In genomic region chr22:43301866-43302265, GRCh38 we compare ENCODE assay signal across 21 cellular contexts. TPM values are rescaled to one million over a fixed set of nuclear protein-coding genes. Genes with fewer than 3 reads are reported as not detected.
"Had no signal": no experiment of that assay in that cellular context is flagged by ENCODE, and none has a peak within 500 bp of the region (broad histone marks: within the 10 kb centered on the region; RNA-seq: fewer than 3 reads in every experiment).

No MANE protein-coding gene starts in this region.

- H3K36me3 Mint-ChIP-seq: immature natural killer cell; memory B cell; mesothelial cell of epicardium; naive B cell; stimulated activated effector memory CD8-positive, alpha-beta T cell treated with anti-CD3 and anti-CD28 coated beads, Interleukin-12 subunit alpha, Interleukin-12 subunit beta, amount 100 ng/mL, for 72 hours had no signal

- H3K9me3 Mint-ChIP-seq: central memory CD8-positive, alpha-beta T cell; immature natural killer cell; memory B cell; mesothelial cell of epicardium; stimulated activated effector memory CD8-positive, alpha-beta T cell treated with anti-CD3 and anti-CD28 coated beads, Interleukin-12 subunit alpha, Interleukin-12 subunit beta, amount 100 ng/mL, for 72 hours had no signal

- H3K36me3 ChIP-seq: esophagus squamous epithelium, left ventricle myocardium inferior, lower lobe of right lung, ovary had no signal

- H3K4me1 Mint-ChIP-seq: central memory CD8-positive, alpha-beta T cell; immature natural killer cell; memory B cell; stimulated activated effector memory CD8-positive, alpha-beta T cell treated with anti-CD3 and anti-CD28 coated beads, Interleukin-12 subunit alpha, Interleukin-12 subunit beta, amount 100 ng/mL, for 72 hours had no signal

- ATAC-seq: right cardiac atrium; stimulated activated effector memory CD8-positive, alpha-beta T cell treated with anti-CD3 and anti-CD28 coated beads, Interleukin-12 subunit alpha, Interleukin-12 subunit beta, amount 100 ng/mL, for 72 hours; stimulated activated naive CD8-positive, alpha-beta T cell treated with anti-CD3 and anti-CD28 coated beads, Interleukin-15, Interleukin-2, amounts not matched to agents 100 U/mL and 50 U/mL, for 24 hours had no signal

- H3K4me3 Mint-ChIP-seq: central memory CD8-positive, alpha-beta T cell; immature natural killer cell; memory B cell; mesothelial cell of epicardium; naive B cell; stimulated activated effector memory CD8-positive, alpha-beta T cell treated with anti-CD3 and anti-CD28 coated beads, Interleukin-12 subunit alpha, Interleukin-12 subunit beta, amount 100 ng/mL, for 72 hours had no signal

- H3K27me3 ChIP-seq: ovary had no signal

- H3K9me3 ChIP-seq: esophagus squamous epithelium, left ventricle myocardium inferior, lower lobe of right lung, ovary had no signal

- DNase-seq: cortex of kidney; dorsolateral prefrontal cortex; effector CD8-positive, alpha-beta T cell; esophagus squamous epithelium; foreskin fibroblast; immature natural killer cell; left ventricle myocardium inferior; lower lobe of right lung; naive B cell; nucleus accumbens; stimulated activated CD4-positive, alpha-beta T cell treated with anti-CD3 and anti-CD28 coated beads, Interleukin-4, amount 100 ng/mL, for 1 hour; stimulated activated CD8-positive, alpha-beta memory T cell treated with anti-CD3 and anti-CD28 coated beads, Interleukin-4, amount 100 ng/mL, for 48 hours; stimulated activated naive CD8-positive, alpha-beta T cell treated with anti-CD3 and anti-CD28 coated beads, Interleukin-15, Interleukin-2, amounts not matched to agents 100 U/mL and 50 U/mL, for 24 hours; trophoblast cell had no signal

- H3K4me3 ChIP-seq: dorsolateral prefrontal cortex, esophagus squamous epithelium, left ventricle myocardium inferior, lower lobe of right lung, ovary had no signal

- H3K27ac ChIP-seq: dorsolateral prefrontal cortex, left ventricle myocardium inferior, lower lobe of right lung had no signal

- H3K27ac Mint-ChIP-seq: immature natural killer cell; memory B cell; naive B cell; stimulated activated effector memory CD8-positive, alpha-beta T cell treated with anti-CD3 and anti-CD28 coated beads, Interleukin-12 subunit alpha, Interleukin-12 subunit beta, amount 100 ng/mL, for 72 hours had no signal

RNA-seq across cellular contexts. Expression of gene SCUBE1, which starts 41.3 kb away (rescaled TPM):
- polyA plus RNA-seq: keratinocyte had no signal
